14 cellular contexts compared by ENCODE assay signal in the genomic region with DNA sequence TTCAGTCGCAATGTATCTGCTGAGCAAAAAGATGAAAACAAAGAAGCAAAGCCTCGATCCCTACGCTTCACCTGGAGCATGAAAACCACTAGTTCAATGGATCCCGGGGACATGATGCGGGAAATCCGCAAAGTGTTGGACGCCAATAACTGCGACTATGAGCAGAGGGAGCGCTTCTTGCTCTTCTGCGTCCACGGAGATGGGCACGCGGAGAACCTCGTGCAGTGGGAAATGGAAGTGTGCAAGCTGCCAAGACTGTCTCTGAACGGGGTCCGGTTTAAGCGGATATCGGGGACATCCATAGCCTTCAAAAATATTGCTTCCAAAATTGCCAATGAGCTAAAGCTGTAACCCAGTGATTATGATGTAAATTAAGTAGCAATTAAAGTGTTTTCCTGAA.
"Had no signal": no experiment of that assay in that cellular context is flagged by ENCODE, and none has a peak within 500 bp of the region (broad histone marks: within the 10 kb centered on the region; RNA-seq: fewer than 3 reads in every experiment).

No MANE protein-coding gene starts in this region.

- H3K27me3 ChIP-seq: brain microvascular endothelial cell, esophagus muscularis mucosa, heart right ventricle, spleen, transverse colon had no signal

- H3K9me3 Mint-ChIP-seq: natural killer cell had no signal

- ATAC-seq: heart right ventricle; natural killer cell; stimulated activated naive CD8-positive, alpha-beta T cell treated with anti-CD3 and anti-CD28 coated beads, Interleukin-15, Interleukin-2, amounts not matched to agents 100 U/mL and 50 U/mL, for 24 hours had no signal

- H3K9me3 ChIP-seq: esophagus muscularis mucosa, heart right ventricle, spleen, transverse colon had no signal

- H3K4me3 Mint-ChIP-seq: natural killer cell had no signal

- H3K27ac ChIP-seq: brain microvascular endothelial cell, esophagus muscularis mucosa, heart right ventricle, spleen, transverse colon, WERI-Rb-1 had no signal

- H3K4me3 ChIP-seq: esophagus muscularis mucosa, heart right ventricle, spleen, transverse colon had no signal

- DNase-seq: activated CD4-positive, alpha-beta T cell treated with anti-CD3 and anti-CD28 coated beads for 1 hour; activated CD8-positive, alpha-beta memory T cell treated with anti-CD3 and anti-CD28 coated beads for 24 hours; brain microvascular endothelial cell; effector CD8-positive, alpha-beta T cell; heart right ventricle; mesendoderm; natural killer cell; spleen; stimulated activated naive CD8-positive, alpha-beta T cell treated with anti-CD3 and anti-CD28 coated beads, Interleukin-15, Interleukin-2, amounts not matched to agents 100 U/mL and 50 U/mL, for 24 hours; substantia nigra; T-helper 2 cell; transverse colon; WERI-Rb-1 had no signal
